In genomic region chr2:56757884-56758545, GRCh38 we compare ENCODE assay signal across 20 cellular contexts.
DNase-seq lines count a peak whose midpoint lies in the region; ATAC-seq, FAIRE-seq and TF ChIP-seq lines count a peak whose summit lies in the region.
"Had no signal": no experiment of that assay in that cellular context is flagged by ENCODE, and none has a peak within 500 bp of the region (broad histone marks: within the 10 kb centered on the region; RNA-seq: fewer than 3 reads in every experiment).

No MANE protein-coding gene starts in this region.

- peaks cover 23% of the 10 kb centered on the region for H3K9me3 Mint-ChIP-seq in T-helper 2 cell treated with Interferon-gamma antibody and Interleukin-4, amounts not matched to agents 5 μg/mL and 100 μg/mL, for 36 hours

- H3K4me3 ChIP-seq in AG10803 (ENCODE audit: low read length) (no peak overlapping the region), right lobe of liver (no peak overlapping the region)
- H3K4me3 ChIP-seq: GM12878 had no signal

- no peaks in the 10 kb centered on the region for H3K9me3 ChIP-seq in right lobe of liver

- TF ChIP-seq POLR2A in right lobe of liver (IDR thresholded peaks at IDR 0.05) = no peak

- peaks cover 0 to 4% (median under 1%) of the 10 kb centered on the region in 4 donors for H3K4me1 ChIP-seq in right lobe of liver

- H3K27me3 Mint-ChIP-seq in T-helper 2 cell treated with Interferon-gamma antibody and Interleukin-4, amounts not matched to agents 5 μg/mL and 100 μg/mL, for 36 hours (ENCODE audit: low read depth) = no peaks in the 10 kb centered on the region
- H3K27me3 Mint-ChIP-seq: CD4-positive, CD25-positive, alpha-beta regulatory T cell had no signal

- no peak for TF ChIP-seq CTCF in AG10803 (conservative IDR thresholded peaks at IDR 0.05; ENCODE audit: low read length)
- no peak for TF ChIP-seq CTCF in right lobe of liver (IDR thresholded peaks at IDR 0.05)

- ATAC-seq in right lobe of liver (peak; percentile 67 to 93 (median 86)), left cardiac atrium (no peak)
- ATAC-seq: GM12878, Right ventricle myocardium inferior had no signal

- H3K4me1 Mint-ChIP-seq in T-helper 2 cell treated with Interferon-gamma antibody and Interleukin-4, amounts not matched to agents 5 μg/mL and 100 μg/mL, for 36 hours (ENCODE audit: low read depth) = no peaks in the 10 kb centered on the region
- H3K4me1 Mint-ChIP-seq: CD4-positive, CD25-positive, alpha-beta regulatory T cell had no signal

- H3K27ac ChIP-seq in right lobe of liver = peak overlapping the region in 2 of 3 donors; percentile 45 to 52

- WGBS in right lobe of liver (ENCODE audit: insufficient coverage, low coverage, low lambda C conversion rate, missing lambda C conversion rate) = 26% methylated on average over 2 of the region's 2 CpGs

- H3K4me3 Mint-ChIP-seq in T-helper 2 cell treated with Interferon-gamma antibody and Interleukin-4, amounts not matched to agents 5 μg/mL and 100 μg/mL, for 36 hours = no peak overlapping the region
- H3K4me3 Mint-ChIP-seq: CD4-positive, CD25-positive, alpha-beta regulatory T cell had no signal

- no peak overlapping the region for H3K27ac Mint-ChIP-seq in T-helper 2 cell treated with Interferon-gamma antibody and Interleukin-4, amounts not matched to agents 5 μg/mL and 100 μg/mL, for 36 hours
- H3K27ac Mint-ChIP-seq: CD4-positive, CD25-positive, alpha-beta regulatory T cell had no signal

- H3K36me3 Mint-ChIP-seq in T-helper 2 cell treated with Interferon-gamma antibody and Interleukin-4, amounts not matched to agents 5 μg/mL and 100 μg/mL, for 36 hours (ENCODE audit: low read depth) = no peaks in the 10 kb centered on the region
- H3K36me3 Mint-ChIP-seq: CD4-positive, CD25-positive, alpha-beta regulatory T cell had no signal

- FAIRE-seq in endometrium (lab: Jason Lieb, UNC) = peak; percentile 8
- FAIRE-seq: GM12878, H54 had no signal

- DNase-seq in AG10803 (ENCODE audit: low read depth) = peak; percentile 5
- peak; percentile 2 for DNase-seq in NCI-H1105 (lab: John Stamatoyannopoulos, UW)
- DNase-seq in right lobe of liver = no peak
- DNase-seq in left cardiac atrium = no peak
- DNase-seq in COR-L47 (lab: John Stamatoyannopoulos, UW) = no peak
- no peak for DNase-seq in T-helper 2 cell treated with Interferon-gamma antibody and Interleukin-4, amounts not matched to agents 5 μg/mL and 100 μg/mL, for 36 hours (ENCODE audit: low spot score)
- DNase-seq: CD4-positive, CD25-positive, alpha-beta regulatory T cell; DMS79 treated with DMSO at 0.1 percent for 48 hours; Kasumi-1; MM.1S; NCI-H1048; NCI-H1436 treated with DMSO at 0.1 percent for 48 hours; NCI-H1930; NCI-H226; NCI-H510A treated with DMSO at 0.1 percent for 48 hours; NCI-H82 had no signal

- no peaks in the 10 kb centered on the region for H3K36me3 ChIP-seq in right lobe of liver

- H3K27me3 ChIP-seq in right lobe of liver = no peaks in the 10 kb centered on the region

- intact Hi-C loops in right lobe of liver (cut with DNase I) (loop anchor here in 1 of 2 donors (10.0 kb wide), 1 partner anchor 573 kb away; the partner anchor contains the start of gene CCDC85A), left cardiac atrium (cut with DNase I) (no loop called here)

Comparison
In these comparisons a context has a peak if more than half of its experiments do, and no peak if none do; other contexts are left out.
1. DNase-seq: peak in AG10803 (single experiment) and NCI-H1105 (single experiment); none in right lobe of liver (0 of 3), left cardiac atrium (single experiment), COR-L47 (single experiment) and T-helper 2 cell treated with Interferon-gamma antibody and Interleukin-4, amounts not matched to agents 5 μg/mL and 100 μg/mL, for 36 hours (single experiment).
2. ATAC-seq: peak in right lobe of liver (4 of 4); none in left cardiac atrium (0 of 2).